ENCODE assay signal across 20 cellular contexts in the genomic region with DNA sequence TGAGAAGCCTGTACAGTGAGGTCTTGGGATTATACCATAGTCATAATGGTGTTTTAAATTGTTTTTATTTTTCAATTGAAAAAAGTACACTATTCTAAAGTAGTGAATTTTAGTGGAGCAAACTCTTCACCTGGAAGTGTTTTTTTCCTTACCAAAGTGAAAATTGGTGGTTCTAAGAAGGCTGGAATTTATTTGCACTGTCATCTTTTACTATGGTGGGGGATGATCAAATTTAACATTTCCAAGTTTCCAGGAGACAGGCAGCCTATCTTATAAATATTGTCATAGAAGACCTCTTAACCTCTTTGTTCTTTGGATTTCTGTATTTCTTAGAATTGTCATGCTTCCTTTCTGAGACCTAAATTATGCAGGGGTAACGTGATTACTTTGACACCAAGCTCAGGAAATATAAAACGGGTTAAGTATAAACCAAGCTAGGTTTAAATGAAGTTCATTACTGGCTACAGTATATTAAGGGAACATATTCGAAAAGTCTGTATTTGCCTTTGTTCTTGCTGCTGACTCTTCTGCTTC. TPM values are rescaled to one million over a fixed set of nuclear protein-coding genes. Genes with fewer than 3 reads are reported as not detected.
DNase-seq lines count a peak whose midpoint lies in the region; TF ChIP-seq lines count a peak whose summit lies in the region.
"Had no signal": no experiment of that assay in that cellular context is flagged by ENCODE, and none has a peak within 500 bp of the region (broad histone marks: within the 10 kb centered on the region; RNA-seq: fewer than 3 reads in every experiment).

No MANE protein-coding gene starts in this region.

- H3K9ac ChIP-seq in GM23248: peak overlapping the region; percentile 68

- H3K4me3 Mint-ChIP-seq in activated T-cell treated with anti-CD3 and anti-CD28 coated beads, Interleukin-2, amount 50 U/mL, for 24 hours: peak overlapping the region; percentile 33
- H3K4me3 Mint-ChIP-seq in activated naive CD8-positive, alpha-beta T cell treated with anti-CD3 and anti-CD28 coated beads for 36 hours: peak overlapping the region; percentile 3
- no peak overlapping the region for H3K4me3 Mint-ChIP-seq in progenitor cell of endocrine pancreas (ENCODE audit: low read depth)
- H3K4me3 Mint-ChIP-seq: immature natural killer cell had no signal

- H3K79me2 ChIP-seq in GM23248 (ENCODE audit: insufficient read depth): peaks cover 100% of the 10 kb centered on the region

- H2AFZ ChIP-seq in GM23248: peak overlapping the region; percentile 28; the same call in 1 of the 2 replicates

- H3K4me1 Mint-ChIP-seq in activated T-cell treated with anti-CD3 and anti-CD28 coated beads, Interleukin-2, amount 50 U/mL, for 24 hours (ENCODE audit: low read depth): peaks cover 64% of the 10 kb centered on the region
- peaks cover 64% of the 10 kb centered on the region for H3K4me1 Mint-ChIP-seq in activated naive CD8-positive, alpha-beta T cell treated with anti-CD3 and anti-CD28 coated beads for 36 hours
- H3K4me1 Mint-ChIP-seq in progenitor cell of endocrine pancreas (ENCODE audit: low read depth): peaks cover 24% of the 10 kb centered on the region

- in situ Hi-C loops in GM23248 (cut with MboI): loop anchor here (5.0 to 25.0 kb wide), 2 partner anchors 111 to 441 kb away; partner anchors contain the start of gene ARAP3

- H3K27me3 Mint-ChIP-seq in activated T-cell treated with anti-CD3 and anti-CD28 coated beads, Interleukin-2, amount 50 U/mL, for 24 hours: no peaks in the 10 kb centered on the region
- H3K27me3 Mint-ChIP-seq in activated naive CD8-positive, alpha-beta T cell treated with anti-CD3 and anti-CD28 coated beads for 36 hours: no peaks in the 10 kb centered on the region
- no peaks in the 10 kb centered on the region for H3K27me3 Mint-ChIP-seq in progenitor cell of endocrine pancreas

- H3K9me3 Mint-ChIP-seq in activated T-cell treated with anti-CD3 and anti-CD28 coated beads, Interleukin-2, amount 50 U/mL, for 24 hours: peaks cover 5% of the 10 kb centered on the region
- H3K9me3 Mint-ChIP-seq in activated naive CD8-positive, alpha-beta T cell treated with anti-CD3 and anti-CD28 coated beads for 36 hours: peaks cover 4% of the 10 kb centered on the region
- peaks cover 8% of the 10 kb centered on the region for H3K9me3 Mint-ChIP-seq in progenitor cell of endocrine pancreas (ENCODE audit: low read depth)
- H3K9me3 Mint-ChIP-seq: immature natural killer cell had no signal

- H3F3A ChIP-seq in GM23248 (ENCODE audit: insufficient read depth): no peaks in the 10 kb centered on the region

- no peak for TF ChIP-seq CTCF in progenitor cell of endocrine pancreas (IDR thresholded peaks at IDR 0.05; ENCODE audit: unreplicated experiment)
- no peak for TF ChIP-seq CTCF in foreskin fibroblast (IDR thresholded peaks at IDR 0.05; ENCODE audit: low read depth, low read length)

- peaks cover 17% of the 10 kb centered on the region for H3K36me3 ChIP-seq in GM23248 (ENCODE audit: low read depth)
- H3K36me3 ChIP-seq: breast epithelium had no signal

- H4K20me1 ChIP-seq in GM23248 (ENCODE audit: insufficient read depth): peaks cover 14% of the 10 kb centered on the region

- no peaks in the 10 kb centered on the region for H3K9me2 ChIP-seq in GM23248 (ENCODE audit: insufficient read depth)

- H3K27me3 ChIP-seq in GM23248 (replicated peaks; ENCODE audit: insufficient read depth): no peaks in the 10 kb centered on the region
- H3K27me3 ChIP-seq: breast epithelium, esophagus muscularis mucosa, Peyer's patch, stomach, upper lobe of left lung had no signal

- peaks cover 56% of the 10 kb centered on the region for H3K36me3 Mint-ChIP-seq in activated T-cell treated with anti-CD3 and anti-CD28 coated beads, Interleukin-2, amount 50 U/mL, for 24 hours (ENCODE audit: low read depth)
- H3K36me3 Mint-ChIP-seq in activated naive CD8-positive, alpha-beta T cell treated with anti-CD3 and anti-CD28 coated beads for 36 hours: peaks cover 56% of the 10 kb centered on the region
- H3K36me3 Mint-ChIP-seq in progenitor cell of endocrine pancreas (ENCODE audit: insufficient read depth): peaks cover 36% of the 10 kb centered on the region

- H3K4me1 ChIP-seq in GM23248 (ENCODE audit: insufficient read depth): peaks cover 18% of the 10 kb centered on the region
- H3K4me1 ChIP-seq: breast epithelium had no signal

- peak overlapping the region; percentile 36 for H3K27ac ChIP-seq in GM23248
- H3K27ac ChIP-seq: breast epithelium, esophagus muscularis mucosa, Peyer's patch, stomach, upper lobe of left lung had no signal

- no peaks in the 10 kb centered on the region for H3K9me3 ChIP-seq in GM23248 (ENCODE audit: low read depth)
- H3K9me3 ChIP-seq: breast epithelium, esophagus muscularis mucosa, Peyer's patch, stomach, upper lobe of left lung had no signal

- H3K27ac Mint-ChIP-seq in activated T-cell treated with anti-CD3 and anti-CD28 coated beads, Interleukin-2, amount 50 U/mL, for 24 hours: no peak overlapping the region
- H3K27ac Mint-ChIP-seq in activated naive CD8-positive, alpha-beta T cell treated with anti-CD3 and anti-CD28 coated beads for 36 hours: peak overlapping the region; percentile 62
- peak overlapping the region; percentile 75 for H3K27ac Mint-ChIP-seq in progenitor cell of endocrine pancreas

- H3K4me3 ChIP-seq in GM23248 (peak overlapping the region; percentile 76), foreskin fibroblast (ENCODE audit: low read depth in 1 of 2, low read length in 2 of 2) (peak overlapping the region in 1 of 2 donors; percentile 46)
- H3K4me3 ChIP-seq: esophagus muscularis mucosa, Peyer's patch, stomach, upper lobe of left lung had no signal

- WGBS in GM23248 (ENCODE audit: low coverage in 1 of 2, low lambda C conversion rate in 2 of 2, missing lambda C conversion rate in 2 of 2), 2 experiments: 13 to 19% methylated on average over 3 of the region's 3 CpGs

- no peak for DNase-seq in activated T-cell treated with anti-CD3 and anti-CD28 coated beads, Interleukin-2, amount 50 U/mL, for 24 hours
- DNase-seq in activated T-cell treated with anti-CD3 and anti-CD28 coated beads, Interleukin-2, amount 50 U/mL, for 48 hours: no peak
- DNase-seq in GM23248 (no peak), progenitor cell of endocrine pancreas (ENCODE audit: low spot score, unreplicated experiment) (no peak), NCI-H1417 (lab: John Stamatoyannopoulos, UW) (no peak), GDM1 (lab: John Stamatoyannopoulos, UW) (no peak), foreskin fibroblast (no peak)
- no peak for DNase-seq in activated naive CD8-positive, alpha-beta T cell treated with anti-CD3 and anti-CD28 coated beads for 36 hours
- DNase-seq: activated CD8-positive, alpha-beta memory T cell treated with anti-CD3 and anti-CD28 coated beads for 24 hours; head of caudate nucleus; immature natural killer cell; NCI-H1436 treated with DMSO at 0.1 percent for 48 hours; NCI-H2171; NCI-H748 treated with DMSO at 0.1 percent for 48 hours; Peyer's patch; right cardiac atrium; stomach; upper lobe of left lung had no signal

- H3K4me2 ChIP-seq in GM23248 (ENCODE audit: unreplicated experiment): peak overlapping the region; percentile 78

RNA-seq across cellular contexts. Expression of gene NDFIP1, which starts 20.2 kb away (rescaled TPM):
- 55.2 and 57.5 TPM in 2 replicates for total RNA-seq in GM23248 (2014; rRNA removed; shearing (Covaris generic))
- polyA plus RNA-seq in GM23248 (2016; fragmentation: Nextera tagmentation; extraction: Ambion mirVana): 75.3 and 76.4 TPM in 2 replicates
- total RNA-seq in activated naive CD8-positive, alpha-beta T cell treated with anti-CD3 and anti-CD28 coated beads for 36 hours: 100 to 1,000 TPM in 1 of 2 experiments, 10 to 100 TPM in 1; 97.3 to 100 TPM
- 228 and 247 TPM in 2 replicates for total RNA-seq in progenitor cell of endocrine pancreas
